ENCODE assay signal across 1 cellular context in genomic region chr7:112877671-112878460, GRCh38.
TF ChIP-seq lines count a peak whose summit lies in the region.

No MANE protein-coding gene starts in this region.

TF ChIP-seq in IMR-90, 13 proteins besides CTCF, POLR2A, EP300 and RAD21 (continued from another document):
- TF ChIP-seq USF2 (IDR thresholded peaks at IDR 0.05; ENCODE audit: low read depth, low read length) (no peak), NFE2L2 (IDR thresholded peaks at IDR 0.05; ENCODE audit: low read depth, low read length) (no peak)
